Comparison of ENCODE assay signal across 8 cellular contexts in the genomic region with DNA sequence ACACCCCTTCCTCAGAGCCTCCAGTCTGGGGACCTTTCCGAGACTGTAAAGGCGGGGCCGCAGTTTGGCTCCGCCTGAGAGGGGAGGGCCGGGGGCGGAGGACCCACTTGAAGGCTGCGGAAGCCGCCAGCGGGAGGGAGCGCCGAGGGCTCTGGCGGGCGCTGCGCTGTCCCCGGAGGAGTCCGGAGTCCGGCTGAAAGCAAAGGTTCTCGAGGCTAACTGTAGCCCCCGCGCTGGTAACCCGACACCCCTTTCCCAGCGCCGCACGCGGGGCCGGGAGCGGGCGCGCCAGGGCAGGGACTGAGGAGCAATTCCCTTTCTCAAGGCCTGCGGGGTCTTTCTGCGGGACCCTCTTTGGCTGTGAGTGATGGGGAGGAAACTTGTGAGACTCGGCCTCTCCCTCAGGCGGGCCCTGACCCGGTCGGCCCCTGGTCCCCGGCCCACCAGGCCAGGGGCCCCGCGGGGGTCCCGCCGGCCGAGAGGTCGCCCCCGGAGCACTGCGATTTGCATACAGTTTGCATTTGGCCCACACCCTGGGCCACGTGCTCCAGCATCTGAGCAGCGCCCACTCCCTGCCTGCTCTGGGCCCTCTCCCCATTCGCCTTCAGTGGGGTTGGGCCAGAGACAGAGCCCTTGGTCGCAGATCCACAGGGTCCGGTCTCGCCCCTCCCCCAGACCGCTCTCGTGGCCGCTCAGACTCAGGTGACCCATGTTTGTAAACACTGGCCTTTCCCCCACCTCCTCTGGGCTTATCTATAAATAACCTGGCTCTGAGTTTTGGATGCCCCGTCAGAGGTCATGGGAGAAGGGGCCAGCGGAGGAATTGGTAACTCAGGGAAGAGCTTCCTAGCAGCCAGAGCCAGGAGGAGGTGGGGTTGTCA. TPM values are rescaled to one million over a fixed set of nuclear protein-coding genes. Genes with fewer than 3 reads are reported as not detected.
DNase-seq lines count a peak whose midpoint lies in the region; ATAC-seq and TF ChIP-seq lines count a peak whose summit lies in the region.

No MANE protein-coding gene starts in this region.

- H3K9me3 ChIP-seq in mucosa of descending colon, result no peaks in the 10 kb centered on the region

- intact Hi-C loops in mucosa of descending colon (cut with DNase I, micrococcal nuclease), result no loop called here

- DNase-seq in NOMO-1 treated with dmso at 0.1 percent for 144 hours (lab: John Stamatoyannopoulos, UW; ENCODE audit: unreplicated experiment) (peak; percentile 12), NOMO-1 treated with DMSO at 0.1 percent for 48 hours (lab: John Stamatoyannopoulos, UW; ENCODE audit: unreplicated experiment) (no peak), NCI-H748 (lab: John Stamatoyannopoulos, UW; ENCODE audit: unreplicated experiment) (peak; percentile 91), activated T-cell treated with anti-CD3 and anti-CD28 coated beads for 1 hour (ENCODE audit: low read depth) (peak; percentile 43), epithelial cell of proximal tubule (ENCODE audit: low read depth) (no peak), mucosa of descending colon (peak; percentile 71 to 81 (median 78))
- DNase-seq in stimulated activated CD8-positive, alpha-beta memory T cell treated with anti-CD3 and anti-CD28 coated beads, Interleukin-2, amount 100 ng/mL, for 1 hour (ENCODE audit: low read depth in 2 of 2), result peak; percentile 11 to 47

- ATAC-seq in mucosa of descending colon (peak; percentile 91), GM19467 (IDR thresholded peaks at IDR 0.05; ENCODE audit: unreplicated experiment) (no peak)

- no peaks in the 10 kb centered on the region for H3K36me3 ChIP-seq in mucosa of descending colon (ENCODE audit: low read depth)

- peaks cover 12% of the 10 kb centered on the region for H3K4me1 ChIP-seq in mucosa of descending colon (ENCODE audit: low read depth)

- TF ChIP-seq CTCF in epithelial cell of proximal tubule (conservative IDR thresholded peaks at IDR 0.05; ENCODE audit: low read depth, low read length) (no peak), mucosa of descending colon (IDR thresholded peaks at IDR 0.05) (no peak)

- H3K4me3 ChIP-seq in epithelial cell of proximal tubule (ENCODE audit: low read depth, low read length), result peak overlapping the region; percentile 62
- no peak overlapping the region for H3K4me3 ChIP-seq in mucosa of descending colon

RNA-seq across cellular contexts. Expression of a gene that starts 0.5 kb away (rescaled TPM):
- total RNA-seq in epithelial cell of proximal tubule (0.51 and 1.6 TPM in 2 replicates), mucosa of descending colon (not detected)

RNA-seq across cellular contexts. Expression of a gene that starts 2.6 kb away (rescaled TPM):
- total RNA-seq in epithelial cell of proximal tubule (not detected in 2 replicates), mucosa of descending colon (1 to 10 TPM in 1 of 3 donors, not detected in 2; 1.8 TPM)

RNA-seq across cellular contexts. Expression of a gene that starts 28.9 kb away (rescaled TPM):
- 0.23 and 0.65 TPM in 2 replicates for total RNA-seq in epithelial cell of proximal tubule
- total RNA-seq in mucosa of descending colon, result 1 to 10 TPM; 1.1 to 1.5 (median 1.4) TPM

Comparison
In these comparisons a context has a peak if more than half of its experiments do, and no peak if none do; other contexts are left out.
1. DNase-seq: peak in NOMO-1 treated with dmso at 0.1 percent for 144 hours (single experiment), NCI-H748 (single experiment), activated T-cell treated with anti-CD3 and anti-CD28 coated beads for 1 hour (single experiment), mucosa of descending colon (3 of 3) and stimulated activated CD8-positive, alpha-beta memory T cell treated with anti-CD3 and anti-CD28 coated beads, Interleukin-2, amount 100 ng/mL, for 1 hour (2 of 2); none in NOMO-1 treated with DMSO at 0.1 percent for 48 hours (single experiment) and epithelial cell of proximal tubule (single experiment).